In the genomic region with DNA sequence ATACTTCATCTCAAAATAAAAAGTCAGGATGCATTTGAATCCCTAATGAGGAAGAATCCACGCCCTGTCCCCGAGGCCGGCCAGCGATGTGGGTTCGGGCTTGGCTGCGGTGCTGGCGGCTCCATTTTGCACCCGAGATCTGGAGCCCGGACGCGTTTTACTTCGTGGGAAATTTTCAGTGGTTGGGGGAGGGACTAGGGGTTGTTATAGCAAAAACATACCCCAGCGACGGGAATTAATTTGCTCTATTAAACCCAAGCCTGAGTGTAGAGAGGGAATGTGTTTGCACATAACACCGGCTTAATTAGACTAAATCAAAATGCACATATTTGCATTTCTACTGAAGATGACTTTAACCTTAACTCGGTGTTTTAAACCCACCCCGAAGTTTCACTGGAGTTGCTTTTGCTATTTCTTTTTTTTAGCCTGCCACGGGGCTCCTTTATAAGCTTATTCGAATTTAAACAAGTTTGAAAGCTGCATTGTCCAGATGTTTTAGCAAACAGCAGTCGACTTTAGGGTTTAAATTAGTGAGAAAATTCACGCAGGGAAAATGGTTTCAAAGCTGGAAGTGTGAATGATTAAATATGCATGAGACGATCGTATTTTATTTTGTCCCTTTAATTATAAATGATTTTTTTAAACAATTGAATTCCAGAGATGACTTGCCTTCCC, we compare ENCODE assay signal across 13 cellular contexts. TPM values are rescaled to one million over a fixed set of nuclear protein-coding genes. Genes with fewer than 3 reads are reported as not detected.
DNase-seq lines count a peak whose midpoint lies in the region; ATAC-seq and TF ChIP-seq lines count a peak whose summit lies in the region.
"Had no signal": no experiment of that assay in that cellular context is flagged by ENCODE, and none has a peak within 500 bp of the region (broad histone marks: within the 10 kb centered on the region; RNA-seq: fewer than 3 reads in every experiment).

No MANE protein-coding gene starts in this region.

- H3K9ac ChIP-seq in neuronal stem cell (ENCODE audit: low read depth, low read length, poor library complexity), result no peak overlapping the region

- DNase-seq in GM03348 (ENCODE audit: low spot score) (peak; percentile 38), T-helper 17 cell (no peak), fibroblast of peridontal ligament (ENCODE audit: extremely low read depth) (peak; percentile 35), neuronal stem cell (ENCODE audit: low spot score) (no peak), Kasumi-1 (lab: John Stamatoyannopoulos, UW) (no peak), pons (ENCODE audit: low spot score) (no peak), GOT3 (lab: John Stamatoyannopoulos, UW) (no peak), tibial nerve (ENCODE audit: low spot score in 2 of 2) (no peak)
- DNase-seq: activated CD8-positive, alpha-beta memory T cell treated with anti-CD3 and anti-CD28 coated beads, Interleukin-2, amount 10 ng/mL, durations not matched to agents 7 days and 5 days; CD4-positive, CD25-positive, alpha-beta regulatory T cell; GF-D8; NCI-H345; T1000 had no signal

- H3K23ac ChIP-seq in neuronal stem cell (ENCODE audit: low read depth, low read length, poor library complexity), result no peak overlapping the region

- H4K91ac ChIP-seq in neuronal stem cell (ENCODE audit: low read depth, low read length, poor library complexity), result no peak overlapping the region

- ATAC-seq in T-helper 17 cell, result no peak
- ATAC-seq: activated CD8-positive, alpha-beta memory T cell treated with anti-CD3 and anti-CD28 coated beads, Interleukin-2, amount 10 ng/mL, durations not matched to agents 7 days and 5 days had no signal

- peak overlapping the region; percentile 9 for H3K4me3 Mint-ChIP-seq in T-helper 17 cell
- H3K4me3 Mint-ChIP-seq: activated CD8-positive, alpha-beta memory T cell treated with anti-CD3 and anti-CD28 coated beads, Interleukin-2, amount 10 ng/mL, durations not matched to agents 7 days and 5 days had no signal

- no peak overlapping the region for H3K18ac ChIP-seq in neuronal stem cell (ENCODE audit: low read length)

- TF ChIP-seq POLR2A in tibial nerve (IDR thresholded peaks at IDR 0.05), result no peak

- H2AFZ ChIP-seq in neuronal stem cell (ENCODE audit: low read length), result no peak overlapping the region

- H2AK5ac ChIP-seq in neuronal stem cell (ENCODE audit: low read depth, low read length), result no peak overlapping the region

- H3K36me3 ChIP-seq in neuronal stem cell (replicated peaks in 1 of 2; ENCODE audit: control insufficient read depth in 2 of 2, insufficient read depth in 2 of 2, low read length in 2 of 2), result peaks cover 0 to 74% of the 10 kb centered on the region in 2 donors
- H3K36me3 ChIP-seq in tibial nerve, result no peaks in the 10 kb centered on the region

- H3K36me3 Mint-ChIP-seq in T-helper 17 cell (ENCODE audit: low read depth), result peaks cover 4% of the 10 kb centered on the region
- H3K36me3 Mint-ChIP-seq: CD4-positive, CD25-positive, alpha-beta regulatory T cell had no signal

- H3K4me1 ChIP-seq in neuronal stem cell (ENCODE audit: control insufficient read depth in 2 of 2, insufficient read depth in 1 of 2, low read depth in 1 of 2, low read length in 2 of 2) (peaks cover 19 to 31% of the 10 kb centered on the region in 2 donors), tibial nerve (peaks cover 0 to 68% (median 34%) of the 10 kb centered on the region in 4 donors)

- TF ChIP-seq EP300 in tibial nerve (IDR thresholded peaks at IDR 0.05), result no peak

- no peak overlapping the region for H2BK12ac ChIP-seq in neuronal stem cell (ENCODE audit: low read length)

- H3K27ac ChIP-seq in neuronal stem cell (replicated peaks; ENCODE audit: low read length) (no peak overlapping the region), tibial nerve (no peak overlapping the region)

- no peak overlapping the region for H2BK15ac ChIP-seq in neuronal stem cell (ENCODE audit: low read length)

- H3K4me1 Mint-ChIP-seq in T-helper 17 cell, result peaks cover 12% of the 10 kb centered on the region

- peaks cover 2% of the 10 kb centered on the region for H3K79me1 ChIP-seq in neuronal stem cell (ENCODE audit: low read depth, low read length)

- H3K27ac Mint-ChIP-seq in T-helper 17 cell, result peak overlapping the region; percentile 60
- H3K27ac Mint-ChIP-seq: CD4-positive, CD25-positive, alpha-beta regulatory T cell had no signal

- H4K8ac ChIP-seq in neuronal stem cell (ENCODE audit: low read depth, low read length), result no peak overlapping the region

- H3K4ac ChIP-seq in neuronal stem cell (ENCODE audit: low read length), result no peak overlapping the region

- H3K4me3 ChIP-seq in neuronal stem cell (ENCODE audit: low read length in 2 of 2) (peak overlapping the region in 1 of 2 donors; percentile 26), tibial nerve (no peak overlapping the region)

- H2BK5ac ChIP-seq in neuronal stem cell (ENCODE audit: low read length), result no peak overlapping the region

- H3K14ac ChIP-seq in neuronal stem cell (ENCODE audit: low read length), result no peak overlapping the region

- no peaks in the 10 kb centered on the region for H3K9me3 ChIP-seq in T-helper 17 cell (ENCODE audit: control insufficient read depth, low read length, poor library complexity, severe bottlenecking)
- peaks cover 0 to 23% of the 10 kb centered on the region in 2 donors for H3K9me3 ChIP-seq in neuronal stem cell (replicated peaks in 1 of 2; ENCODE audit: control insufficient read depth in 2 of 2, insufficient read depth in 1 of 2, low read depth in 1 of 2, low read length in 2 of 2)
- no peaks in the 10 kb centered on the region for H3K9me3 ChIP-seq in tibial nerve

- peaks cover 78% of the 10 kb centered on the region for H3K27me3 Mint-ChIP-seq in T-helper 17 cell

- peaks cover 0 to 87% (median 41%) of the 10 kb centered on the region in 3 experiments for H3K27me3 ChIP-seq in neuronal stem cell (ENCODE audit: control insufficient read depth in 3 of 3, insufficient read depth in 3 of 3, low read depth in 1 of 3, low read length in 3 of 3)
- peaks cover 18 to 95% of the 10 kb centered on the region in 2 donors for H3K27me3 ChIP-seq in tibial nerve

- H2BK120ac ChIP-seq in neuronal stem cell (ENCODE audit: low read depth, low read length), result no peak overlapping the region

- no CpG with 5 or more reads among the region's 23 CpGs for WGBS in neuronal stem cell (ENCODE audit: extremely low coverage in 2 of 2, insufficient read length in 2 of 2, insufficient replicate concordance in 1 of 2), 2 donors
- WGBS in tibial nerve, 2 donors, result 15 to 16% methylated on average over 23 of the region's 23 CpGs

- TF ChIP-seq CTCF in tibial nerve (IDR thresholded peaks at IDR 0.05), result no peak

- H3K4me2 ChIP-seq in neuronal stem cell (ENCODE audit: insufficient read depth, low read length, poor library complexity, severe bottlenecking), result peak overlapping the region; percentile 81

RNA-seq across cellular contexts. Expression of a gene that starts 4.9 kb away (rescaled TPM):
- total RNA-seq in T-helper 17 cell, result under 1 TPM in 1 of 2 donors, not detected in 1; 0.15 TPM
- 0.64 TPM for polyA plus RNA-seq in neuronal stem cell (2013, experiment 1 of 2)
- 0.57 TPM for polyA plus RNA-seq in neuronal stem cell (2013, experiment 2 of 2)
- not detected for total RNA-seq in tibial nerve
- total RNA-seq: activated CD8-positive, alpha-beta memory T cell treated with anti-CD3 and anti-CD28 coated beads, Interleukin-2, amount 10 ng/mL, durations not matched to agents 7 days and 5 days had no signal
- polyA plus RNA-seq: CD4-positive, CD25-positive, alpha-beta regulatory T cell had no signal

Comparison
In these comparisons a context has a peak if more than half of its experiments do, and no peak if none do; other contexts are left out.
1. DNase-seq: peak in GM03348 (single experiment) and fibroblast of peridontal ligament (single experiment); none in T-helper 17 cell (0 of 3), neuronal stem cell (single experiment), Kasumi-1 (0 of 2), pons (single experiment), GOT3 (single experiment) and tibial nerve (0 of 2).